In the genomic region with DNA sequence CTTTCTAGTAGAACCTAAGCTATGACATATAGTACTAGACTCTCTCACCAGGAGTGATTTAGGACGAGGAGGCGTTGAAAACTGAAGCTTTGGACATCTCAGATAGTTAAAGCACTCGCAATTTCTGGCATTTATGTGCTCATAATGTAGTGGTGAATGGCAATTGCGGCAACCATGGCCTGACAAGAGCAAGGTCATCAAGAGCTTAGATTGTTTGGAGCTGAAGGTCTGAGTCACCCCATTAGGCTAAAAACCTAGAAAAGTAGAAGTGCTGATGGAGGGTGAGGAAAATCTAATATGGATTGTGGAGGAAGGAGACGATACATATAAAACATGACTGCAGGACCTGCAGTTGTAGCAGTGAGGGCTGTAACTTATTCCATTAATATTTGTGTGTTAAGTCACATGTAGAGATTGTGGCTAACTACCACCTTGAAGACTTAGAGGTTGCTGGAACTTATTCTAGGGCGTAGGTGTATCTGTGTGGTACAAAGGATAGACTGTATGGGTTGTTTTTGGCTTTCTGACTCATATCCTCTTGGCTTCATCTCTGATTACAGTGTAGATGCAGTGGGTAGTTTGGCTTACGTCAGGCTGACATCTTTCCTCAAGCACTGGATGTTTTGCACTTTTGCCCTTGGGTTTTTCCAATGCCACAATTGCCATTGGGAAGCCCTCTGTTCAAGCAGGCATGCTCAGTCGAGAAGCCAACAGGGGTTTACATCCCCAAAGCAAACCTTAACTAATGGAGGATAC, we compare ENCODE assay signal across 10 cellular contexts.
A peak's percentile ranks its signal among the peaks of the same experiment; 100 is the strongest.
DNase-seq lines count a peak whose midpoint lies in the region; ATAC-seq and TF ChIP-seq lines count a peak whose summit lies in the region.
"Had no signal": no experiment of that assay in that cellular context is flagged by ENCODE, and none has a peak within 500 bp of the region (broad histone marks: within the 10 kb centered on the region; RNA-seq: fewer than 3 reads in every experiment).

No MANE protein-coding gene starts in this region.

- peak overlapping the region; percentile 96 for H3K27ac Mint-ChIP-seq in Calu3 (ENCODE audit: unreplicated experiment)

- H3K36me3 Mint-ChIP-seq in Calu3 (ENCODE audit: insufficient read depth, unreplicated experiment), result peaks cover 5% of the 10 kb centered on the region
- H3K36me3 Mint-ChIP-seq: brain had no signal

- DNase-seq in Calu3 (peak; percentile 41), NCI-H226 (peak; percentile 84), cardiac fibroblast (ENCODE audit: low read depth in 2 of 2) (peak; percentile 90 to 93), non-pigmented ciliary epithelial cell (ENCODE audit: low read depth) (peak; percentile 99), NCI-H2107 (lab: John Stamatoyannopoulos, UW) (no peak), cortex of kidney (lab: John Stamatoyannopoulos, UW) (no peak)

- intact Hi-C loops in Calu3 (cut with micrococcal nuclease; ENCODE audit: unreplicated experiment), result loop anchor here (5.0 to 10.0 kb wide), 2 partner anchors 63 to 89 kb away; no protein-coding TSS in a partner anchor

- no peak overlapping the region for H3K4me3 Mint-ChIP-seq in Calu3 (ENCODE audit: low read depth, unreplicated experiment)
- H3K4me3 Mint-ChIP-seq: brain had no signal

- TF ChIP-seq CTCF in Calu3 (IDR thresholded peaks at IDR 0.05; ENCODE audit: unreplicated experiment), result no peak
- TF ChIP-seq CTCF in cardiac fibroblast (IDR thresholded peaks at IDR 0.05; ENCODE audit: low read depth, low read length), result no peak

- no peaks in the 10 kb centered on the region for H3K9me3 Mint-ChIP-seq in Calu3 (ENCODE audit: low read depth, unreplicated experiment)
- H3K9me3 Mint-ChIP-seq: brain had no signal

- peaks cover 50% of the 10 kb centered on the region for H3K4me1 Mint-ChIP-seq in Calu3 (ENCODE audit: low read depth, unreplicated experiment)
- H3K4me1 Mint-ChIP-seq: brain had no signal

- CTCF ChIA-PET in Calu3 (lab: Charles Lee), result interaction anchor here (0.8 kb wide), 1 partner anchor 90 kb away, joined by 3 read pairs; no protein-coding TSS in a partner anchor

- BruUV-seq in Calu3 (replicated peaks; lab: Mats Ljungman, UMichigan), result no TSS peak

- H3K4me3 ChIP-seq in cardiac fibroblast (replicated peaks in 1 of 2; ENCODE audit: low read depth in 2 of 2, low read length in 2 of 2), result no peak overlapping the region
- H3K4me3 ChIP-seq: right atrium auricular region had no signal

- no peak for ATAC-seq in GM21515 (IDR thresholded peaks at IDR 0.05; ENCODE audit: unreplicated experiment)
- ATAC-seq in HG03354 (IDR thresholded peaks at IDR 0.05; ENCODE audit: poor library complexity, severe bottlenecking, unreplicated experiment), result no peak

- H3K27me3 Mint-ChIP-seq in Calu3 (ENCODE audit: unreplicated experiment), result no peaks in the 10 kb centered on the region

Comparison
In these comparisons a context has a peak if more than half of its experiments do, and no peak if none do; other contexts are left out.
1. DNase-seq: peak in Calu3 (single experiment), NCI-H226 (single experiment), cardiac fibroblast (2 of 2) and non-pigmented ciliary epithelial cell (single experiment); none in NCI-H2107 (single experiment) and cortex of kidney (single experiment).